Comparison of ENCODE assay signal across 17 cellular contexts in genomic region chr7:64799-65430, GRCh38.
DNase-seq lines count a peak whose midpoint lies in the region; ATAC-seq and TF ChIP-seq lines count a peak whose summit lies in the region.
"Had no signal": no experiment of that assay in that cellular context is flagged by ENCODE, and none has a peak within 500 bp of the region (broad histone marks: within the 10 kb centered on the region; RNA-seq: fewer than 3 reads in every experiment).

No MANE protein-coding gene starts in this region.

- intact Hi-C loops in adrenal gland (cut with DNase I) (no loop called here), left ventricle myocardium superior (cut with micrococcal nuclease) (no loop called here), sigmoid colon (cut with DNase I) (no loop called here)

- no peak overlapping the region for H3K4me3 ChIP-seq in adrenal gland
- H3K4me3 ChIP-seq in sigmoid colon, result no peak overlapping the region
- H3K4me3 ChIP-seq: stomach, uterus had no signal

- TF ChIP-seq POLR2A in adrenal gland (IDR thresholded peaks at IDR 0.05) (peak in 1 of 2 donors; percentile 30), sigmoid colon (IDR thresholded peaks at IDR 0.05) (no peak)

- H3K9me3 ChIP-seq in adrenal gland (replicated peaks in 1 of 3) (no peaks in the 10 kb centered on the region), sigmoid colon (no peaks in the 10 kb centered on the region)
- H3K9me3 ChIP-seq: SK-N-SH, stomach, uterus had no signal

- WGBS in adrenal gland, 4 donors, result 42 to 86% (median 51%) methylated on average over 5 to 14 of the region's 14 CpGs
- 80 to 81% methylated on average over 14 of the region's 14 CpGs for WGBS in sigmoid colon, 2 donors

- no peak for TF ChIP-seq EP300 in sigmoid colon (IDR thresholded peaks at IDR 0.05)

- ATAC-seq in left ventricle myocardium superior, result peak; percentile 74
- no peak for ATAC-seq in HG03095 (IDR thresholded peaks at IDR 0.05; ENCODE audit: unreplicated experiment)
- ATAC-seq in HG02970 (IDR thresholded peaks at IDR 0.05; ENCODE audit: low FRiP score, unreplicated experiment), result no peak
- ATAC-seq: activated T-helper 17 cell treated with anti-CD3 and anti-CD28 coated beads, Interleukin-2, amount 50 U/mL, for 72 hours had no signal

- H3K27me3 ChIP-seq in adrenal gland (no peaks in the 10 kb centered on the region), sigmoid colon (no peaks in the 10 kb centered on the region)
- H3K27me3 ChIP-seq: stomach, uterus had no signal

- TF ChIP-seq CTCF in adrenal gland (IDR thresholded peaks at IDR 0.05) (no peak), sigmoid colon (IDR thresholded peaks at IDR 0.05) (no peak)

- peaks cover 7 to 8% of the 10 kb centered on the region in 2 donors for H3K4me1 ChIP-seq in adrenal gland (replicated peaks in 1 of 2)
- peaks cover 0 to 24% (median 13%) of the 10 kb centered on the region in 4 donors for H3K4me1 ChIP-seq in sigmoid colon
- H3K4me1 ChIP-seq: uterus had no signal

- H3K36me3 ChIP-seq in adrenal gland (replicated peaks in 1 of 2), result no peaks in the 10 kb centered on the region
- no peaks in the 10 kb centered on the region for H3K36me3 ChIP-seq in sigmoid colon
- H3K36me3 ChIP-seq: stomach, uterus had no signal

- DNase-seq in M059J (ENCODE audit: low read depth) (peak; percentile 37), adrenal gland (peak in 6 of 7 donors; percentile 54 to 75 (median 66)), left ventricle myocardium superior (peak; percentile 38), sigmoid colon (peak; percentile 66), NCI-H1694 treated with DMSO at 0.1 percent for 48 hours (lab: John Stamatoyannopoulos, UW) (no peak), NCI-H2081 treated with DMSO at 0.1 percent for 48 hours (lab: John Stamatoyannopoulos, UW) (no peak)
- DNase-seq: activated CD4-positive, alpha-beta T cell treated with anti-CD3 and anti-CD28 coated beads for 1 hour; amniotic stem cell; effector CD8-positive, alpha-beta T cell; NCI-H2029 treated with DMSO at 0.1 percent for 48 hours; NCI-H526 treated with DMSO at 0.1 percent for 48 hours; uterus had no signal

- peak overlapping the region in 3 of 5 donors; percentile 41 to 81 (median 43) for H3K27ac ChIP-seq in adrenal gland
- no peak overlapping the region for H3K27ac ChIP-seq in sigmoid colon
- H3K27ac ChIP-seq: stomach, uterus had no signal

Comparison
In these comparisons a context has a peak if more than half of its experiments do, and no peak if none do; other contexts are left out.
1. DNase-seq: peak in M059J (single experiment), adrenal gland (6 of 7), left ventricle myocardium superior (single experiment) and sigmoid colon (single experiment); none in NCI-H1694 treated with DMSO at 0.1 percent for 48 hours (single experiment) and NCI-H2081 treated with DMSO at 0.1 percent for 48 hours (single experiment).
2. H3K27ac ChIP-seq: peak in adrenal gland (3 of 5); none in sigmoid colon (0 of 4).